Comparison of ENCODE assay signal across 17 cellular contexts in genomic region chr16:81531415-81531814, GRCh38.
DNase-seq lines count a peak whose midpoint lies in the region; ATAC-seq and TF ChIP-seq lines count a peak whose summit lies in the region.
"Had no signal": no experiment of that assay in that cellular context is flagged by ENCODE, and none has a peak within 500 bp of the region (broad histone marks: within the 10 kb centered on the region; RNA-seq: fewer than 3 reads in every experiment).

No MANE protein-coding gene starts in this region.

- CTCF ChIA-PET in RWPE1 (lab: Yijun Ruan, JAX) = no interaction called here

- intact Hi-C loops in aorta (cut with DNase I) = no loop called here

- H3K4me1 ChIP-seq in esophagus (ENCODE audit: control insufficient read depth in 2 of 2, insufficient read depth in 2 of 2, low read length in 1 of 2) (peaks cover 8 to 28% of the 10 kb centered on the region in 2 donors), aorta (ENCODE audit: control insufficient read depth in 1 of 2, insufficient read depth in 2 of 2, low read length in 2 of 2) (no peaks in the 10 kb centered on the region)

- H3K27me3 Mint-ChIP-seq in nephron progenitor cell (ENCODE audit: low read depth, poor library complexity) = peaks cover 9% of the 10 kb centered on the region
- H3K27me3 Mint-ChIP-seq: activated CD4-positive, alpha-beta T cell treated with anti-CD3 and anti-CD28 coated beads for 36 hours; activated naive CD8-positive, alpha-beta T cell treated with anti-CD3 and anti-CD28 coated beads, Interleukin-2, amount 10 ng/mL, durations not matched to agents 7 days and 5 days had no signal

- ATAC-seq in aorta (ENCODE audit: low FRiP score) (peak; percentile 19), GM18517 (IDR thresholded peaks at IDR 0.05; ENCODE audit: unreplicated experiment) (no peak)
- ATAC-seq: activated CD4-positive, alpha-beta T cell treated with anti-CD3 and anti-CD28 coated beads for 36 hours had no signal

- peak overlapping the region; percentile 97 for H3K27ac ChIP-seq in RWPE1
- H3K27ac ChIP-seq in esophagus (ENCODE audit: low read depth in 2 of 2, low read length in 1 of 2) = peak overlapping the region; percentile 85 to 96
- no peak overlapping the region for H3K27ac ChIP-seq in aorta (ENCODE audit: low read depth in 1 of 2, low read length in 2 of 2)
- H3K27ac ChIP-seq: esophagus muscularis mucosa, hepatocyte, left ventricle myocardium inferior had no signal

- H3K27me3 ChIP-seq in esophagus (ENCODE audit: control insufficient read depth in 1 of 2, insufficient read depth in 2 of 2, low read length in 2 of 2) (no peaks in the 10 kb centered on the region), aorta (ENCODE audit: control insufficient read depth in 1 of 2, insufficient read depth in 2 of 2, low read length in 1 of 2) (no peaks in the 10 kb centered on the region)
- H3K27me3 ChIP-seq: BLaER1 treated with 17β-estradiol and CSF1 and Interleukin-3, amounts not matched to agents 10 nM and 100 nM; esophagus muscularis mucosa; hepatocyte had no signal

- peaks cover 68% of the 10 kb centered on the region for H3K36me3 Mint-ChIP-seq in nephron progenitor cell (ENCODE audit: low read depth)

- no peak overlapping the region for H3K4me3 Mint-ChIP-seq in nephron progenitor cell
- H3K4me3 Mint-ChIP-seq: activated CD4-positive, alpha-beta T cell treated with anti-CD3 and anti-CD28 coated beads for 36 hours; activated naive CD8-positive, alpha-beta T cell treated with anti-CD3 and anti-CD28 coated beads, Interleukin-2, amount 10 ng/mL, durations not matched to agents 7 days and 5 days had no signal

- POLR2A ChIA-PET in RWPE1 (lab: Yijun Ruan, JAX; ENCODE audit: low non-redundant PET) = no interaction called here

- TF ChIP-seq CTCF in RWPE1 (conservative IDR thresholded peaks at IDR 0.05; ENCODE audit: low read depth) (no peak), nephron progenitor cell (IDR thresholded peaks at IDR 0.05) (no peak)

- peaks cover 0 to 2% of the 10 kb centered on the region in 2 donors for H3K36me3 ChIP-seq in esophagus (ENCODE audit: control insufficient read depth in 2 of 2, insufficient read depth in 2 of 2, low read length in 1 of 2)
- H3K36me3 ChIP-seq in aorta (ENCODE audit: control insufficient read depth in 1 of 2, insufficient read depth in 2 of 2, low read length in 1 of 2) = no peaks in the 10 kb centered on the region
- H3K36me3 ChIP-seq: esophagus muscularis mucosa, left ventricle myocardium inferior had no signal

- DNase-seq in RWPE1 (ENCODE audit: low spot score) = peak; percentile 89
- DNase-seq in nephron progenitor cell = no peak
- peak in 1 of 2 donors; percentile 61 for DNase-seq in aorta
- DNase-seq in central memory CD4-positive, alpha-beta T cell = no peak
- DNase-seq in ecto neural progenitor cell (ENCODE audit: low spot score) = no peak
- DNase-seq: activated CD4-positive, alpha-beta T cell treated with anti-CD3 and anti-CD28 coated beads for 36 hours; activated naive CD8-positive, alpha-beta T cell treated with anti-CD3 and anti-CD28 coated beads, Interleukin-2, amount 10 ng/mL, durations not matched to agents 7 days and 5 days; DND-41; left ventricle myocardium inferior; right cardiac atrium; stimulated activated CD8-positive, alpha-beta memory T cell treated with anti-CD3 and anti-CD28 coated beads, Interleukin-4, amount 100 ng/mL, for 48 hours; T-helper 2 cell had no signal

- 46 to 62% methylated on average over 11 of the region's 11 CpGs for WGBS in esophagus, 2 donors
- WGBS in aorta, 2 donors = 94 to 95% methylated on average over 11 of the region's 11 CpGs

- H3K9me3 Mint-ChIP-seq in nephron progenitor cell = peaks cover 40% of the 10 kb centered on the region
- H3K9me3 Mint-ChIP-seq: activated naive CD8-positive, alpha-beta T cell treated with anti-CD3 and anti-CD28 coated beads, Interleukin-2, amount 10 ng/mL, durations not matched to agents 7 days and 5 days had no signal

- peaks cover 67% of the 10 kb centered on the region for H3K4me1 Mint-ChIP-seq in nephron progenitor cell

- H3K4me3 ChIP-seq in esophagus (ENCODE audit: low read depth in 1 of 2, low read length in 2 of 2) = no peak overlapping the region
- H3K4me3 ChIP-seq in aorta (ENCODE audit: low read length in 2 of 2) = no peak overlapping the region
- H3K4me3 ChIP-seq: BLaER1 treated with 17β-estradiol and CSF1 and Interleukin-3, amounts not matched to agents 10 nM and 100 nM; esophagus muscularis mucosa; hepatocyte; left ventricle myocardium inferior had no signal

- H3K9me3 ChIP-seq in esophagus (ENCODE audit: control insufficient read depth in 2 of 2, insufficient read depth in 1 of 2, low read depth in 1 of 2, low read length in 1 of 2) = no peaks in the 10 kb centered on the region
- no peaks in the 10 kb centered on the region for H3K9me3 ChIP-seq in aorta (ENCODE audit: control insufficient read depth, low read length)
- H3K9me3 ChIP-seq: esophagus muscularis mucosa, left ventricle myocardium inferior had no signal

- peak overlapping the region; percentile 48 for H3K27ac Mint-ChIP-seq in nephron progenitor cell
- H3K27ac Mint-ChIP-seq: activated CD4-positive, alpha-beta T cell treated with anti-CD3 and anti-CD28 coated beads for 36 hours; activated naive CD8-positive, alpha-beta T cell treated with anti-CD3 and anti-CD28 coated beads, Interleukin-2, amount 10 ng/mL, durations not matched to agents 7 days and 5 days had no signal

Comparison
In these comparisons a context has a peak if more than half of its experiments do, and no peak if none do; other contexts are left out.
1. H3K27ac ChIP-seq: peak in RWPE1 (single experiment) and esophagus (2 of 2); none in aorta (0 of 2).